Comparison of ENCODE assay signal across 1 cellular context in genomic region chr6:160393966-160394653, GRCh38.
TF ChIP-seq lines count a peak whose summit lies in the region.

No MANE protein-coding gene starts in this region.

TF ChIP-seq in liver, 16 proteins besides CTCF, POLR2A, EP300 and RAD21 (continued from another document):
- peak; percentile 30 for TF ChIP-seq REST (IDR thresholded peaks at IDR 0.05)
- TF ChIP-seq GABPA (IDR thresholded peaks at IDR 0.05 in 1 of 2, conservative IDR thresholded peaks at IDR 0.05 in 1 of 2) = no peak
- TF ChIP-seq FOXA1 (IDR thresholded peaks at IDR 0.05) = no peak
- TF ChIP-seq FOXA2 (IDR thresholded peaks at IDR 0.05) = peak; percentile 27
- no peak for TF ChIP-seq MAX (IDR thresholded peaks at IDR 0.05)
